21 cellular contexts compared by ENCODE assay signal in the genomic region with DNA sequence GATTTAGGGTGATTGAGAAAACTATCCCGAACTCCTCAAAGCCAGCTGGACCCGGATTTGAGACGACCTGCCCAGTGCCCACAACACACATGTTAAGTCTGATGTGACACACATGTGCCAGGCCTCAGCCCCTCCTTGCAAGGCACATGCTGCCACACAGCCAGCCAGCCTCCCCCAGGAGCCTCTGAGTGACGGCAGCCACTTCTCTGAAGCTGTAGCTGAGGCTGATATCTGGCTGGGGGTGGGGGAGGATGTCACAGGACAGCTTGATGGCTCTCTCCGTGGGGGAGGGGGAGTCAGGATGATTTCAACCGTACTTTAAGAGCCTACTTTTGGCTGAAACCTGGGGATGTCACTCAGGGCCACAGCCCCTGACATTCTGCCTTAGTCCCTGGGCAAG. TPM values are rescaled to one million over a fixed set of nuclear protein-coding genes. Genes with fewer than 3 reads are reported as not detected.
DNase-seq lines count a peak whose midpoint lies in the region; TF ChIP-seq lines count a peak whose summit lies in the region.
"Had no signal": no experiment of that assay in that cellular context is flagged by ENCODE, and none has a peak within 500 bp of the region (broad histone marks: within the 10 kb centered on the region; RNA-seq: fewer than 3 reads in every experiment).

No MANE protein-coding gene starts in this region.

- H3K36me3 ChIP-seq in NT2/D1 (ENCODE audit: insufficient read depth, insufficient read length, low read length) = no peaks in the 10 kb centered on the region

- H3K4me1 ChIP-seq in NT2/D1 (ENCODE audit: insufficient read depth, insufficient read length) = peaks cover 41% of the 10 kb centered on the region

- H3K27me3 ChIP-seq in NT2/D1 (ENCODE audit: insufficient read depth, insufficient read length) = peaks cover 65% of the 10 kb centered on the region

- H3K4me1 Mint-ChIP-seq in glutamatergic neuron (ENCODE audit: low read depth, unreplicated experiment) (peaks cover 19% of the 10 kb centered on the region), CD14-positive monocyte (peaks cover 13% of the 10 kb centered on the region)

- H3K4me3 Mint-ChIP-seq in glutamatergic neuron (ENCODE audit: unreplicated experiment) = peak overlapping the region; percentile 61
- peak overlapping the region in 1 of 2 donors; percentile 39 for H3K4me3 Mint-ChIP-seq in CD14-positive monocyte
- H3K4me3 Mint-ChIP-seq: activated B cell treated with CpG ODN at 0.5 μM for 24 hours; activated naive CD8-positive, alpha-beta T cell treated with anti-CD3 and anti-CD28 coated beads, Interleukin-2, amount 10 ng/mL, durations not matched to agents 7 days and 5 days; central memory CD8-positive, alpha-beta T cell had no signal

- no peak overlapping the region for H3K27ac Mint-ChIP-seq in glutamatergic neuron (ENCODE audit: unreplicated experiment)
- no peak overlapping the region for H3K27ac Mint-ChIP-seq in CD14-positive monocyte
- H3K27ac Mint-ChIP-seq: activated B cell treated with CpG ODN at 0.5 μM for 24 hours; activated naive CD8-positive, alpha-beta T cell treated with anti-CD3 and anti-CD28 coated beads, Interleukin-2, amount 10 ng/mL, durations not matched to agents 7 days and 5 days had no signal

- H3K9me3 Mint-ChIP-seq in glutamatergic neuron (ENCODE audit: unreplicated experiment) (no peaks in the 10 kb centered on the region), CD14-positive monocyte (peaks cover 3 to 41% (median 21%) of the 10 kb centered on the region in 7 donors)
- H3K9me3 Mint-ChIP-seq: activated B cell treated with CpG ODN at 0.5 μM for 24 hours; activated naive CD8-positive, alpha-beta T cell treated with anti-CD3 and anti-CD28 coated beads, Interleukin-2, amount 10 ng/mL, durations not matched to agents 7 days and 5 days; central memory CD8-positive, alpha-beta T cell had no signal

- intact Hi-C loops in CD14-positive monocyte (cut with micrococcal nuclease) = no loop called here

- no peaks in the 10 kb centered on the region for H3K9me3 ChIP-seq in NT2/D1 (ENCODE audit: insufficient read depth, low read length)

- peaks cover under 1% of the 10 kb centered on the region for H3K36me3 Mint-ChIP-seq in glutamatergic neuron (ENCODE audit: unreplicated experiment)
- H3K36me3 Mint-ChIP-seq in CD14-positive monocyte = peaks cover 5% of the 10 kb centered on the region in 2 donors
- H3K36me3 Mint-ChIP-seq: activated naive CD8-positive, alpha-beta T cell treated with anti-CD3 and anti-CD28 coated beads, Interleukin-2, amount 10 ng/mL, durations not matched to agents 7 days and 5 days had no signal

- peak; percentile 48 for DNase-seq in NCI-H2227 (lab: John Stamatoyannopoulos, UW; ENCODE audit: unreplicated experiment)
- no peak for DNase-seq in NCI-H2227 treated with DMSO at 0.1 percent for 48 hours (lab: John Stamatoyannopoulos, UW)
- no peak for DNase-seq in NT2/D1 (ENCODE audit: low read depth, low spot score)
- peak; percentile 67 for DNase-seq in glutamatergic neuron
- peak; percentile 62 for DNase-seq in pons (ENCODE audit: low spot score)
- DNase-seq in kidney tubule cell (ENCODE audit: low spot score) = no peak
- DNase-seq in CD1c-positive myeloid dendritic cell (ENCODE audit: extremely low spot score) = no peak
- DNase-seq in CD14-positive monocyte (ENCODE audit: low spot score) = no peak
- DNase-seq: activated B cell treated with CpG ODN at 0.5 μM for 24 hours; activated naive CD8-positive, alpha-beta T cell treated with anti-CD3 and anti-CD28 coated beads, Interleukin-2, amount 10 ng/mL, durations not matched to agents 7 days and 5 days; COR-L47; DND-41; left colon; NCI-H1105 treated with DMSO at 0.1 percent for 48 hours; NCI-H2029 treated with DMSO at 0.1 percent for 48 hours; NCI-H526 treated with DMSO at 0.1 percent for 48 hours; occipital lobe; stimulated activated CD4-positive, alpha-beta T cell treated with anti-CD3 and anti-CD28 coated beads, Interleukin-2, amount 100 ng/mL, for 24 hours; T-helper 9 cell had no signal

- H3K27me3 Mint-ChIP-seq in glutamatergic neuron (ENCODE audit: unreplicated experiment) (peaks cover 33% of the 10 kb centered on the region), CD14-positive monocyte (ENCODE audit: low read depth in 3 of 3) (peaks cover 80 to 98% (median 93%) of the 10 kb centered on the region in 3 donors)

- H3K4me3 ChIP-seq in NT2/D1 (ENCODE audit: insufficient read length, low read depth) = no peak overlapping the region
- H3K4me3 ChIP-seq: smooth muscle cell had no signal

- TF ChIP-seq CTCF in glutamatergic neuron (IDR thresholded peaks at IDR 0.05; ENCODE audit: partially characterized antibody, unreplicated experiment) = no peak
- no peak for TF ChIP-seq CTCF in CD14-positive monocyte (IDR thresholded peaks at IDR 0.05)

- peak overlapping the region; percentile 33 for H3K9ac ChIP-seq in NT2/D1 (ENCODE audit: insufficient read length, low read depth)

RNA-seq across cellular contexts. Expression of a gene that starts 40.9 kb away (rescaled TPM):
- total RNA-seq in glutamatergic neuron (ENCODE audit: unreplicated experiment) = 20.8 TPM
- not detected for polyA plus RNA-seq in CD14-positive monocyte

Comparison
In these comparisons a context has a peak if more than half of its experiments do, and no peak if none do; other contexts are left out.
1. DNase-seq: peak in NCI-H2227 (single experiment), glutamatergic neuron (single experiment) and pons (single experiment); none in NCI-H2227 treated with DMSO at 0.1 percent for 48 hours (single experiment), NT2/D1 (single experiment), kidney tubule cell (single experiment), CD1c-positive myeloid dendritic cell (single experiment) and CD14-positive monocyte (single experiment).